ENCODE assay signal across 11 cellular contexts in the genomic region with DNA sequence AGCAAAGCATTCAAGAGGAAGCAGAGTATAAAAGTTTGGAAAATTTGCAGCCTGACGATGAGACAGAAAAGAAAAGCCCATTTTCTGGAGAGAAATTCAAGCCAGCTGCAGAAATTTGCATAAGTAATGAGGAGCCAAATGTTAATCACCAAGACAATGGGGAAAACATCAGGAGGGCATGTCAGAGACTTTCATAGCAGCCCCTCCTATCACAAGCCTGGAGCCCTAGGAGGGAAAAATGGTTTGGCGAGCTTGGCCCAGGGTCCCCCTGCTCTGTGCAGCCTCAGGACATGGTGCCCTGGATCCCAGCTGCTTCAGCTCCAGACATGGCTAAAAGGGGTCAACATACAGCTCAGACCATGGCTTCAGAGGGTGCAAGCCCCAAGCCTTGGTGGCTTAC. TPM values are rescaled to one million over a fixed set of nuclear protein-coding genes. Genes with fewer than 3 reads are reported as not detected.
"Had no signal": no experiment of that assay in that cellular context is flagged by ENCODE, and none has a peak within 500 bp of the region (broad histone marks: within the 10 kb centered on the region; RNA-seq: fewer than 3 reads in every experiment).

No MANE protein-coding gene starts in this region.

RNA-seq across cellular contexts. Expression of a gene that starts 31.0 kb away (rescaled TPM):
- total RNA-seq: activated B cell treated with CpG ODN at 0.5 μM for 24 hours; activated CD8-positive, alpha-beta T cell treated with anti-CD3 and anti-CD28 coated beads for 36 hours; activated T-cell treated with anti-CD3 and anti-CD28 coated beads, Interleukin-2, amount 50 U/mL, for 4 hours; activated T-helper 17 cell treated with anti-CD3 and anti-CD28 coated beads, Interleukin-2, amount 50 U/mL, for 72 hours; astrocyte; cardiac septum; esophagus muscularis mucosa; foreskin keratinocyte; gastrocnemius medialis; T-cell; T-helper 2 cell treated with Interferon-gamma antibody and Interleukin-4, amounts not matched to agents 100 ng/mL and 5 ng/mL, for 36 hours had no signal

RNA-seq across cellular contexts. Expression of a gene that starts 31.1 kb away (rescaled TPM):
- total RNA-seq: activated B cell treated with CpG ODN at 0.5 μM for 24 hours; activated CD8-positive, alpha-beta T cell treated with anti-CD3 and anti-CD28 coated beads for 36 hours; activated T-cell treated with anti-CD3 and anti-CD28 coated beads, Interleukin-2, amount 50 U/mL, for 4 hours; activated T-helper 17 cell treated with anti-CD3 and anti-CD28 coated beads, Interleukin-2, amount 50 U/mL, for 72 hours; cardiac septum; gastrocnemius medialis; T-cell; T-helper 2 cell treated with Interferon-gamma antibody and Interleukin-4, amounts not matched to agents 100 ng/mL and 5 ng/mL, for 36 hours had no signal
